Comparison of ENCODE assay signal across 8 cellular contexts in the genomic region with DNA sequence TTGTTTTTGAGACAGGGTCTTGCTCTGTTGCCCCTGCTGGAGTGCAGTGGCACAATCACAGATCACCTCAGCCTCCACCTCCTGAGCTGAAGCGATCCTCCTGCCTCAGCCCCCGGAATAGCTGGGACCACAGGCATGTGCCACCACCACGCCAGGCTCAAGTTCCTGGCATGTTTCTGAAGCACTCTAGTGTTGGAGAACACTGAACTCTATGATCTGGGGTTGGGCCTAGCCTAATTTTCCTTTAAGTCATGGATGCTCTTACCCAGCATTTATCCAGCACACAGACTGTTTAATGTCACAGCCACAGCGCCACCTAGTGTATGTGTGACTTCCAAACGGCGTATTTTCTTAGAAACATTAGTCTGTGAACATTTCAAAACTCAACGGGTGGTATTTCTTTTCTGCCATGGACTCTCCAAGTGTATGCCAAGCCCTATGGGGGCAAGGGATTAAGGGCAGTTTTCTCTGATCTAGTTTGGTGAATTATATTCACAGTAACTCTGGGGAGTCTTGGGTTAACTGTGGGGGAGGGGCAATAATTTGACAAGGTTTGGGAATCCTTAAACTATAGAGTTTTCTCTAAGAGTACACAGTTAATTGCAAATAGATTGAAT.
DNase-seq lines count a peak whose midpoint lies in the region; ATAC-seq, FAIRE-seq and TF ChIP-seq lines count a peak whose summit lies in the region.

No MANE protein-coding gene starts in this region.

- H3K4me2 ChIP-seq in Karpas-422 (ENCODE audit: low read depth, low read length, poor library complexity, severe bottlenecking) = no peak overlapping the region

- TF ChIP-seq CTCF in fibroblast of pulmonary artery (IDR thresholded peaks at IDR 0.05; ENCODE audit: low read length, missing control alignments) = peak; percentile 76
- TF ChIP-seq CTCF in neutrophil (IDR thresholded peaks at IDR 0.05) = peak; percentile 66

- no peaks in the 10 kb centered on the region for H3K36me3 ChIP-seq in Karpas-422 (ENCODE audit: insufficient read depth, low read length)
- no peaks in the 10 kb centered on the region for H3K36me3 ChIP-seq in neutrophil
- no peaks in the 10 kb centered on the region for H3K36me3 ChIP-seq in subcutaneous abdominal adipose tissue (ENCODE audit: control insufficient read depth in 5 of 5, insufficient read depth in 5 of 5, low read length in 5 of 5)

- H3K27me3 ChIP-seq in Karpas-422 (ENCODE audit: low read length) (no peaks in the 10 kb centered on the region), neutrophil (no peaks in the 10 kb centered on the region), subcutaneous abdominal adipose tissue (ENCODE audit: control insufficient read depth in 5 of 5, insufficient read depth in 4 of 5, low read length in 5 of 5) (peaks cover 0 to 2% (median 0%) of the 10 kb centered on the region in 5 donors)

- ATAC-seq in GM21529 (IDR thresholded peaks at IDR 0.05; ENCODE audit: unreplicated experiment) = peak; percentile 75

- no peak overlapping the region for H3K4me3 ChIP-seq in Karpas-422 (ENCODE audit: low read length)
- H3K4me3 ChIP-seq in fibroblast of pulmonary artery (replicated peaks; ENCODE audit: low read depth, low read length) = no peak overlapping the region
- no peak overlapping the region for H3K4me3 ChIP-seq in neutrophil (ENCODE audit: low read depth in 1 of 2, low read length in 1 of 2)
- H3K4me3 ChIP-seq in subcutaneous abdominal adipose tissue (ENCODE audit: low read depth in 1 of 5, low read length in 5 of 5) = no peak overlapping the region

- no peaks in the 10 kb centered on the region for H3K4me1 ChIP-seq in Karpas-422 (ENCODE audit: low read length)
- peaks cover 11 to 20% of the 10 kb centered on the region in 2 experiments for H3K4me1 ChIP-seq in neutrophil (ENCODE audit: control insufficient read depth in 1 of 2, insufficient read depth in 1 of 2, low read depth in 1 of 2, low read length in 1 of 2)
- peaks cover 8 to 30% (median 9%) of the 10 kb centered on the region in 5 donors for H3K4me1 ChIP-seq in subcutaneous abdominal adipose tissue (ENCODE audit: control insufficient read depth in 5 of 5, insufficient read depth in 5 of 5, low read length in 5 of 5)

- DNase-seq in DMS 273 treated with DMSO at 0.1 percent for 48 hours (lab: John Stamatoyannopoulos, UW) = peak; percentile 58
- DNase-seq in Karpas-422 = peak; percentile 94
- peak; percentile 68 for DNase-seq in RCC 7860 (ENCODE audit: low spot score)
- DNase-seq in activated T-helper 1 cell treated with Interleukin-2 at 50 U/mL for 16 hours (ENCODE audit: low read depth) = peak; percentile 55
- DNase-seq in fibroblast of pulmonary artery (ENCODE audit: low read depth) = peak; percentile 96

- peak; percentile 51 for FAIRE-seq in RCC 7860 (lab: Jason Lieb, UNC)

- H3K79me2 ChIP-seq in Karpas-422 (ENCODE audit: low read length) = no peaks in the 10 kb centered on the region

- no peaks in the 10 kb centered on the region for H4K20me1 ChIP-seq in Karpas-422 (ENCODE audit: insufficient read depth, low read depth, low read length)

- H3K27ac ChIP-seq in Karpas-422 (ENCODE audit: low read length) (no peak overlapping the region), neutrophil (no peak overlapping the region), subcutaneous abdominal adipose tissue (ENCODE audit: low read depth, low read length) (peak overlapping the region; percentile 41)

- H3K9me2 ChIP-seq in Karpas-422 (replicated peaks; ENCODE audit: insufficient read depth, low read length) = no peaks in the 10 kb centered on the region

- H3K9me3 ChIP-seq in Karpas-422 (ENCODE audit: low read length) (no peaks in the 10 kb centered on the region), neutrophil (no peaks in the 10 kb centered on the region), subcutaneous abdominal adipose tissue (ENCODE audit: control insufficient read depth in 5 of 5, low read length in 5 of 5) (no peaks in the 10 kb centered on the region)

- H3K9ac ChIP-seq in Karpas-422 (ENCODE audit: low read length) (no peak overlapping the region), subcutaneous abdominal adipose tissue (ENCODE audit: low read length in 5 of 5) (no peak overlapping the region)

- no peak overlapping the region for H2AFZ ChIP-seq in Karpas-422 (ENCODE audit: low read length)
